Comparison of ENCODE assay signal across 8 cellular contexts in genomic region chr22:46287873-46288751, GRCh38. TPM values are rescaled to one million over a fixed set of nuclear protein-coding genes. Genes with fewer than 3 reads are reported as not detected.
DNase-seq lines count a peak whose midpoint lies in the region; ATAC-seq and TF ChIP-seq lines count a peak whose summit lies in the region.

No MANE protein-coding gene starts in this region.

- POLR2A ChIA-PET in GM10248 (lab: Yijun Ruan, JAX) = interaction anchor here (0.9 kb wide), 1 partner anchor 8 kb away, joined by 3 read pairs; the partner anchor contains the start of gene GTSE1

- H3K9me3 Mint-ChIP-seq in type B pancreatic cell = no peaks in the 10 kb centered on the region

- H3K4me2 ChIP-seq in OCI-LY1 (ENCODE audit: low read length) = peak overlapping the region; percentile 32; the same call in 1 of the 2 replicates

- H3K9me2 ChIP-seq in OCI-LY1 (ENCODE audit: low read depth, low read length) = no peaks in the 10 kb centered on the region

- no peaks in the 10 kb centered on the region for H3K27me3 ChIP-seq in OCI-LY1 (ENCODE audit: insufficient read depth, low read length)
- H3K27me3 ChIP-seq in left ventricle myocardium inferior (ENCODE audit: low read depth) = no peaks in the 10 kb centered on the region
- no peaks in the 10 kb centered on the region for H3K27me3 ChIP-seq in MG63

- H2AFZ ChIP-seq in OCI-LY1 (ENCODE audit: low read length) = no peak overlapping the region

- peaks cover 16% of the 10 kb centered on the region for H3K4me1 ChIP-seq in OCI-LY1 (ENCODE audit: insufficient read depth, low read length, severe bottlenecking)
- peaks cover 52% of the 10 kb centered on the region for H3K4me1 ChIP-seq in left ventricle myocardium inferior

- no peak overlapping the region for H3K4me3 Mint-ChIP-seq in type B pancreatic cell

- peak overlapping the region; percentile 30; the same call in 1 of the 2 replicates for H3K9ac ChIP-seq in OCI-LY1 (ENCODE audit: low read length)

- H3K4me1 Mint-ChIP-seq in type B pancreatic cell (ENCODE audit: unreplicated experiment) = peaks cover 2% of the 10 kb centered on the region

- H3K36me3 ChIP-seq in OCI-LY1 (ENCODE audit: insufficient read depth, low read length) = no peaks in the 10 kb centered on the region; the same call in 1 of the 2 replicates
- peaks cover 73% of the 10 kb centered on the region for H3K36me3 ChIP-seq in left ventricle myocardium inferior
- peaks cover 14% of the 10 kb centered on the region for H3K36me3 ChIP-seq in MG63

- H3K9me3 ChIP-seq in OCI-LY1 (ENCODE audit: low read length) = no peaks in the 10 kb centered on the region
- peaks cover 8% of the 10 kb centered on the region for H3K9me3 ChIP-seq in left ventricle myocardium inferior (replicated peaks)
- no peaks in the 10 kb centered on the region for H3K9me3 ChIP-seq in MG63

- H3K27me3 Mint-ChIP-seq in type B pancreatic cell = no peaks in the 10 kb centered on the region

- intact Hi-C loops in left ventricle myocardium inferior (cut with micrococcal nuclease) = no loop called here

- H3K36me3 Mint-ChIP-seq in type B pancreatic cell = peaks cover 12% of the 10 kb centered on the region

- ATAC-seq in GM21447 (IDR thresholded peaks at IDR 0.05; ENCODE audit: unreplicated experiment) = peak; percentile 87

- TF ChIP-seq CTCF in GM10248 (IDR thresholded peaks at IDR 0.05; ENCODE audit: control extremely low read depth, extremely low read depth, low read depth, missing control alignments) (no peak), OCI-LY1 (IDR thresholded peaks at IDR 0.05; ENCODE audit: low read length) (no peak), left ventricle myocardium inferior (IDR thresholded peaks at IDR 0.05; ENCODE audit: borderline replicate concordance) (no peak), type B pancreatic cell (conservative IDR thresholded peaks at IDR 0.05) (no peak)

- no peak overlapping the region for H3K27ac Mint-ChIP-seq in type B pancreatic cell

- H4K20me1 ChIP-seq in OCI-LY1 (ENCODE audit: insufficient read depth, low read length) = no peaks in the 10 kb centered on the region

- no peaks in the 10 kb centered on the region for H3F3A ChIP-seq in OCI-LY1 (ENCODE audit: insufficient read depth, low read length)

- H3K4me3 ChIP-seq in OCI-LY1 (ENCODE audit: low read depth, low read length, poor library complexity, severe bottlenecking) (no peak overlapping the region), left ventricle myocardium inferior (peak overlapping the region; percentile 46), MG63 (no peak overlapping the region)

- H3K27ac ChIP-seq in OCI-LY1 (ENCODE audit: low read depth, low read length, poor library complexity, severe bottlenecking) (no peak overlapping the region), left ventricle myocardium inferior (replicated peaks) (peak overlapping the region; percentile 86)

- CTCF ChIA-PET in GM10248 (lab: Yijun Ruan, JAX) = interaction anchor here (1.2 to 2.1 kb wide), 2 partner anchors 10 to 12 kb away, joined by 4 to 10 read pairs; no protein-coding TSS in a partner anchor

- DNase-seq in GM10248 (ENCODE audit: extremely low spot score) = peak; percentile 87
- DNase-seq in left ventricle myocardium inferior = peak; percentile 51
- no peak for DNase-seq in Ammon's horn (ENCODE audit: low spot score)
- no peak for DNase-seq in DMS114 treated with DMSO at 0.1 percent for 48 hours (lab: John Stamatoyannopoulos, UW; ENCODE audit: unreplicated experiment)
- DNase-seq in type B pancreatic cell (ENCODE audit: extremely low spot score, unreplicated experiment) = no peak
- DNase-seq in MG63 = no peak

- H3K79me2 ChIP-seq in OCI-LY1 (ENCODE audit: insufficient read depth, low read length) = no peaks in the 10 kb centered on the region

RNA-seq across cellular contexts. Expression of gene GTSE1, which starts 8.6 kb away (rescaled TPM):
- 0.25 TPM for total RNA-seq in left ventricle myocardium inferior
- total RNA-seq in type B pancreatic cell (ENCODE audit: low replicate concordance) = 12.3 and 39.6 TPM in 2 replicates
- 25.3 and 25.4 TPM in 2 replicates for total RNA-seq in MG63 (2014; rRNA removed; shearing (Covaris generic); ENCODE audit: low replicate concordance)

RNA-seq across cellular contexts. Expression of gene TTC38, which starts 20.3 kb away (rescaled TPM):
- total RNA-seq in left ventricle myocardium inferior = 25.4 TPM
- total RNA-seq in type B pancreatic cell (ENCODE audit: low replicate concordance) = 22.6 and 36.9 TPM in 2 replicates
- 21.3 and 36.3 TPM in 2 replicates for total RNA-seq in MG63 (2014; rRNA removed; shearing (Covaris generic); ENCODE audit: low replicate concordance)

RNA-seq across cellular contexts. Expression of gene PKDREJ, which starts 25.0 kb away (rescaled TPM):
- total RNA-seq in left ventricle myocardium inferior (0.08 TPM), type B pancreatic cell (ENCODE audit: low replicate concordance) (0.05 TPM in 1 of 2 replicates, not detected in the other)
- not detected in 2 replicates for total RNA-seq in MG63 (2014; rRNA removed; shearing (Covaris generic); ENCODE audit: low replicate concordance)

RNA-seq across cellular contexts. Expression of gene CDPF1, which starts 38.0 kb away (rescaled TPM):
- total RNA-seq in left ventricle myocardium inferior (6.4 TPM), type B pancreatic cell (ENCODE audit: low replicate concordance) (10.8 and 12.9 TPM in 2 replicates)
- total RNA-seq in MG63 (2014; rRNA removed; shearing (Covaris generic); ENCODE audit: low replicate concordance) = 21.5 and 26.2 TPM in 2 replicates

RNA-seq across cellular contexts. Expression of gene TRMU, which starts 47.4 kb away (rescaled TPM):
- total RNA-seq in left ventricle myocardium inferior = 42.0 TPM
- 46.6 and 68.4 TPM in 2 replicates for total RNA-seq in type B pancreatic cell (ENCODE audit: low replicate concordance)
- 53.9 and 62.1 TPM in 2 replicates for total RNA-seq in MG63 (2014; rRNA removed; shearing (Covaris generic); ENCODE audit: low replicate concordance)

Comparison
In these comparisons a context has a peak if more than half of its experiments do, and no peak if none do; other contexts are left out.
1. DNase-seq: peak in GM10248 (single experiment) and left ventricle myocardium inferior (single experiment); none in Ammon's horn (single experiment), DMS114 treated with DMSO at 0.1 percent for 48 hours (single experiment), type B pancreatic cell (single experiment) and MG63 (single experiment).
2. RNA of gene GTSE1, which starts 8.6 kb away (total RNA-seq): 12.3 to 39.6 TPM in type B pancreatic cell and 25.3 to 25.4 TPM in MG63; 0.25 TPM in left ventricle myocardium inferior (single experiment); every median in the first group is over 10 times any median in the second.